ENCODE assay signal across 8 cellular contexts in genomic region chr3:42582474-42583070, GRCh38. TPM values are rescaled to one million over a fixed set of nuclear protein-coding genes. Genes with fewer than 3 reads are reported as not detected.
DNase-seq lines count a peak whose midpoint lies in the region; ATAC-seq and TF ChIP-seq lines count a peak whose summit lies in the region.

No MANE protein-coding gene starts in this region.

- TF ChIP-seq CTCF in fibroblast of mammary gland (conservative IDR thresholded peaks at IDR 0.05; ENCODE audit: control insufficient read depth, insufficient read depth, low read depth, low read length) (no peak), sigmoid colon (IDR thresholded peaks at IDR 0.05) (no peak)

- H3K4me1 ChIP-seq in GM23248 (ENCODE audit: insufficient read depth) (peaks cover 9% of the 10 kb centered on the region), SJSA1 (replicated peaks) (peaks cover 12% of the 10 kb centered on the region), sigmoid colon (peaks cover 0 to 26% (median 20%) of the 10 kb centered on the region in 4 donors)

- H3K27me3 ChIP-seq in GM23248 (replicated peaks; ENCODE audit: insufficient read depth), result no peaks in the 10 kb centered on the region
- H3K27me3 ChIP-seq in SJSA1 (replicated peaks), result no peaks in the 10 kb centered on the region
- H3K27me3 ChIP-seq in sigmoid colon, result no peaks in the 10 kb centered on the region

- H3F3A ChIP-seq in GM23248 (ENCODE audit: insufficient read depth), result 0 out of 2 replicates have a peak, but pooled peaks cover 6% of the 10 kb centered on the region

- no peaks in the 10 kb centered on the region for H3K9me3 ChIP-seq in GM23248 (ENCODE audit: low read depth)
- no peaks in the 10 kb centered on the region for H3K9me3 ChIP-seq in SJSA1 (replicated peaks)
- no peaks in the 10 kb centered on the region for H3K9me3 ChIP-seq in sigmoid colon

- ATAC-seq in GM21529 (IDR thresholded peaks at IDR 0.05; ENCODE audit: unreplicated experiment), result no peak

- WGBS in GM23248 (ENCODE audit: low coverage in 1 of 2, low lambda C conversion rate in 2 of 2, missing lambda C conversion rate in 2 of 2), 2 experiments, result 0% methylated on average over 3 of the region's 3 CpGs
- 0 to 1% methylated on average over 3 of the region's 3 CpGs for WGBS in sigmoid colon, 2 donors

- DNase-seq in GM23248 (no peak), SJSA1 (ENCODE audit: low read depth in 1 of 2, low spot score in 2 of 2) (no peak), fibroblast of mammary gland (ENCODE audit: low read depth) (no peak), sigmoid colon (no peak), SW480 (ENCODE audit: low spot score) (no peak), NCI-H1048 (lab: John Stamatoyannopoulos, UW) (no peak), NCI-H187 (lab: John Stamatoyannopoulos, UW) (no peak)

- H4K20me1 ChIP-seq in GM23248 (ENCODE audit: insufficient read depth), result no peaks in the 10 kb centered on the region

- H2AFZ ChIP-seq in GM23248, result peak overlapping the region; percentile 78

- intact Hi-C loops in sigmoid colon (cut with DNase I), result loop anchor here (5.0 kb wide), 3 partner anchors 70 to 250 kb away; partner anchors contain the start of gene ZBTB47

- no peaks in the 10 kb centered on the region; the same call in 1 of the 2 replicates for H3K36me3 ChIP-seq in GM23248 (ENCODE audit: low read depth)
- peaks cover 18% of the 10 kb centered on the region for H3K36me3 ChIP-seq in SJSA1
- peaks cover 0 to 6% (median 0%) of the 10 kb centered on the region in 4 donors for H3K36me3 ChIP-seq in sigmoid colon

- in situ Hi-C loops in GM23248 (cut with MboI), result no loop called here

- no peak for TF ChIP-seq POLR2A in sigmoid colon (IDR thresholded peaks at IDR 0.05)

- H3K9me2 ChIP-seq in GM23248 (ENCODE audit: insufficient read depth), result no peaks in the 10 kb centered on the region

- no peak for TF ChIP-seq EP300 in sigmoid colon (IDR thresholded peaks at IDR 0.05)

- peak overlapping the region; percentile 91 for H3K9ac ChIP-seq in GM23248

- H3K4me3 ChIP-seq in GM23248 (peak overlapping the region; percentile 77), SJSA1 (peak overlapping the region; percentile 94), fibroblast of mammary gland (ENCODE audit: control insufficient read depth, low read depth, low read length) (peak overlapping the region; percentile 71), sigmoid colon (peak overlapping the region; percentile 56 to 97 (median 86))

- peak overlapping the region; percentile 83 for H3K4me2 ChIP-seq in GM23248 (ENCODE audit: unreplicated experiment)

- H3K27ac ChIP-seq in GM23248 (peak overlapping the region; percentile 68), SJSA1 (peak overlapping the region; percentile 85), sigmoid colon (peak overlapping the region; percentile 87 to 93 (median 90))

- H3K79me2 ChIP-seq in GM23248 (ENCODE audit: insufficient read depth), result peaks cover 40% of the 10 kb centered on the region

RNA-seq across cellular contexts. Expression of gene SEC22C, which starts 0.8 kb away (rescaled TPM):
- total RNA-seq in GM23248 (2014; rRNA removed; shearing (Covaris generic)), result 67.3 and 80.1 TPM in 2 replicates
- 55.9 and 56.9 TPM in 2 replicates for polyA plus RNA-seq in GM23248 (2016; fragmentation: Nextera tagmentation; extraction: Ambion mirVana)
- 66.1 and 78.7 TPM in 2 replicates for total RNA-seq in SJSA1 (2014; rRNA removed; shearing (Covaris generic))
- total RNA-seq in sigmoid colon, result 10 to 100 TPM; 48.5 to 89.2 (median 57.2) TPM
- 10 to 100 TPM in 2 of 3 donors, 1 to 10 TPM in 1; 8.4 to 18.2 (median 11.3) TPM for polyA plus RNA-seq in sigmoid colon

RNA-seq across cellular contexts. Expression of gene SS18L2, which starts 8.1 kb away (rescaled TPM):
- 11.1 and 23.5 TPM in 2 replicates for total RNA-seq in GM23248 (2014; rRNA removed; shearing (Covaris generic))
- polyA plus RNA-seq in GM23248 (2016; fragmentation: Nextera tagmentation; extraction: Ambion mirVana) (46.9 and 49.1 TPM in 2 replicates), sigmoid colon (10 to 100 TPM; 36.6 to 67.3 (median 41.5) TPM)
- total RNA-seq in SJSA1 (2014; rRNA removed; shearing (Covaris generic)), result 8.0 and 24.1 TPM in 2 replicates
- total RNA-seq in sigmoid colon, result 10 to 100 TPM in 2 of 4 donors, 1 to 10 TPM in 2; 9.1 to 27.0 (median 12.8) TPM

RNA-seq across cellular contexts. Expression of gene NKTR, which starts 17.9 kb away (rescaled TPM):
- total RNA-seq in GM23248 (2014; rRNA removed; shearing (Covaris generic)), result 26.0 and 41.9 TPM in 2 replicates
- polyA plus RNA-seq in GM23248 (2016; fragmentation: Nextera tagmentation; extraction: Ambion mirVana), result 25.8 and 32.6 TPM in 2 replicates
- 14.5 and 33.7 TPM in 2 replicates for total RNA-seq in SJSA1 (2014; rRNA removed; shearing (Covaris generic))
- total RNA-seq in sigmoid colon, result 100 to 1,000 TPM in 1 of 4 donors, 10 to 100 TPM in 3; 81.3 to 130 (median 84.4) TPM
- polyA plus RNA-seq in sigmoid colon, result 10 to 100 TPM in 1 of 3 donors, 1 to 10 TPM in 2; 1.8 to 27.9 (median 2.5) TPM
